ENCODE assay signal across 18 cellular contexts in genomic region chr11:18056561-18057181, GRCh38. TPM values are rescaled to one million over a fixed set of nuclear protein-coding genes. Genes with fewer than 3 reads are reported as not detected.
DNase-seq lines count a peak whose midpoint lies in the region; ATAC-seq, FAIRE-seq and TF ChIP-seq lines count a peak whose summit lies in the region.
"Had no signal": no experiment of that assay in that cellular context is flagged by ENCODE, and none has a peak within 500 bp of the region (broad histone marks: within the 10 kb centered on the region; RNA-seq: fewer than 3 reads in every experiment).

No MANE protein-coding gene starts in this region.

- TF ChIP-seq CTCF in GM12865 (IDR thresholded peaks at IDR 0.05; ENCODE audit: insufficient read depth, low read depth, low read length, missing control alignments) (no peak), GM12878 (IDR thresholded peaks at IDR 0.05 in 2 of 3, conservative IDR thresholded peaks at IDR 0.05 in 1 of 3; ENCODE audit: control insufficient read depth in 2 of 3, extremely low read depth in 1 of 3, insufficient read depth in 1 of 3, low read depth in 3 of 3, low read length in 3 of 3) (no peak)

- H3K9ac ChIP-seq in GM12878 (ENCODE audit: control insufficient read depth, insufficient read depth, low read length), result no peak overlapping the region
- H3K9ac ChIP-seq: BLaER1 had no signal

- no peaks in the 10 kb centered on the region for H3K9me3 ChIP-seq in GM12878 (replicated peaks; ENCODE audit: control insufficient read depth, insufficient read depth, low read length)
- H3K9me3 ChIP-seq: BLaER1 had no signal

- H3K27ac ChIP-seq in GM12878 (ENCODE audit: control insufficient read depth, insufficient read depth), result no peak overlapping the region
- H3K27ac ChIP-seq: BLaER1 had no signal

- WGBS in GM12878 (ENCODE audit: insufficient coverage, insufficient replicate concordance, low lambda C conversion rate, missing lambda C conversion rate), result 8% methylated on average over 1 of the region's 1 CpG

- SMC1A ChIA-PET in GM12878 (lab: Charles Lee; ENCODE audit: uncharacterized antibody, unreplicated experiment), result interaction anchor here (0.6 to 1.4 kb wide), 5 partner anchors 16 to 212 kb away, joined by 3 to 4 read pairs (median 3); no protein-coding TSS in a partner anchor

- peak; percentile 98 for ATAC-seq in GM12878
- ATAC-seq: CD8-positive, alpha-beta T cell; Panc1 had no signal

- H3K4me3 ChIP-seq in GM12865 (ENCODE audit: low read depth, low read length), result no peak overlapping the region
- no peak overlapping the region for H3K4me3 ChIP-seq in GM12878
- H3K4me3 ChIP-seq: BLaER1 had no signal

- in situ Hi-C loops in GM12878 (cut with MboI), result no loop called here

- no peak for TF ChIP-seq POLR2A in GM12878 (IDR thresholded peaks at IDR 0.05; ENCODE audit: low read depth, low read length)

- DNase-seq in NCI-H510A treated with DMSO at 0.1 percent for 48 hours (lab: John Stamatoyannopoulos, UW) (peak; percentile 10), NCI-H510A (lab: John Stamatoyannopoulos, UW) (no peak), GM12865 (ENCODE audit: low read depth) (peak; percentile 7), NCI-H146 treated with DMSO at 0.1 percent for 48 hours (lab: John Stamatoyannopoulos, UW; ENCODE audit: unreplicated experiment) (peak; percentile 28), GM12878 (ENCODE audit: low read depth, low spot score) (peak; percentile 9), posterior vena cava (ENCODE audit: low spot score) (no peak), cerebellar cortex (ENCODE audit: low spot score) (no peak)
- DNase-seq in effector CD4-positive, alpha-beta T cell, result no peak
- DNase-seq: CD8-positive, alpha-beta T cell; GF-D8; H9; NCI-H2081 treated with DMSO at 0.1 percent for 48 hours; NCI-H524 treated with DMSO at 0.1 percent for 48 hours had no signal

- H3K79me2 ChIP-seq in GM12878 (ENCODE audit: control insufficient read depth, insufficient read depth, low read length), result no peaks in the 10 kb centered on the region

- BruUV-seq in GM12878 (replicated peaks; lab: Mats Ljungman, UMichigan), result no TSS peak

- intact Hi-C loops in GM12878 (cut with micrococcal nuclease; ENCODE audit: unreplicated experiment), result no loop called here
- intact Hi-C loops in posterior vena cava (cut with DNase I), result no loop called here

- CTCF ChIA-PET in GM12878 (lab: Yijun Ruan, JAX), result interaction anchor here (1.0 to 1.9 kb wide), 5 partner anchors 11 to 49 kb away, joined by 3 to 5 read pairs (median 3); partner anchors contain the start of gene SAAL1

- H3K4me1 ChIP-seq in GM12878 (ENCODE audit: control insufficient read depth, insufficient read depth, low read length), result no peaks in the 10 kb centered on the region
- H3K4me1 ChIP-seq: BLaER1 had no signal

- no peaks in the 10 kb centered on the region for H3K27me3 ChIP-seq in GM12878 (replicated peaks in 1 of 2; ENCODE audit: control insufficient read depth in 2 of 2, insufficient read depth in 2 of 2, low read length in 1 of 2)
- H3K27me3 ChIP-seq: BLaER1 had no signal

- no peak for TF ChIP-seq RAD21 in GM12878 (IDR thresholded peaks at IDR 0.05; ENCODE audit: insufficient read depth, low read depth, low read length)

- no peak overlapping the region for H3K4me2 ChIP-seq in GM12878 (ENCODE audit: control insufficient read depth, insufficient read depth)
- H3K4me2 ChIP-seq: BLaER1 had no signal

- H4K20me1 ChIP-seq in GM12878 (ENCODE audit: control insufficient read depth, insufficient read depth), result no peaks in the 10 kb centered on the region
- H4K20me1 ChIP-seq: BLaER1 had no signal

- TF ChIP-seq EP300 in GM12878 (IDR thresholded peaks at IDR 0.05; ENCODE audit: borderline replicate concordance in 1 of 2, control insufficient read depth in 1 of 2, low read depth in 2 of 2, low read length in 2 of 2), result no peak

- no peak for FAIRE-seq in GM12878 (lab: Jason Lieb, UNC)
- FAIRE-seq: GM19239 had no signal

- H2AFZ ChIP-seq in GM12878 (ENCODE audit: control insufficient read depth, low read depth, low read length), result peak overlapping the region; percentile 21

- H3K36me3 ChIP-seq in GM12878 (ENCODE audit: control insufficient read depth in 2 of 2, insufficient read depth in 2 of 2, low read length in 1 of 2), result no peaks in the 10 kb centered on the region
- H3K36me3 ChIP-seq: BLaER1 had no signal

- RAD21 ChIA-PET in GM12878 (lab: Charles Lee; ENCODE audit: unreplicated experiment), result interaction anchor here (0.8 to 1.2 kb wide), 2 partner anchors 48 to 49 kb away, joined by 3 to 4 read pairs; partner anchors contain the start of gene SAAL1

- POLR2A ChIA-PET in GM12878 (lab: Charles Lee), result interaction anchor here (1.1 kb wide), 1 partner anchor 48 kb away, joined by 3 read pairs; no protein-coding TSS in a partner anchor

TF ChIP-seq in GM12878, 131 proteins besides CTCF, POLR2A, EP300 and RAD21 (continues in another document):
- TF ChIP-seq IKZF1 (conservative IDR thresholded peaks at IDR 0.05), result 0 out of 2 replicates have a peak, but pooled peaks have one; percentile 27
- TF ChIP-seq, protein P1, sequence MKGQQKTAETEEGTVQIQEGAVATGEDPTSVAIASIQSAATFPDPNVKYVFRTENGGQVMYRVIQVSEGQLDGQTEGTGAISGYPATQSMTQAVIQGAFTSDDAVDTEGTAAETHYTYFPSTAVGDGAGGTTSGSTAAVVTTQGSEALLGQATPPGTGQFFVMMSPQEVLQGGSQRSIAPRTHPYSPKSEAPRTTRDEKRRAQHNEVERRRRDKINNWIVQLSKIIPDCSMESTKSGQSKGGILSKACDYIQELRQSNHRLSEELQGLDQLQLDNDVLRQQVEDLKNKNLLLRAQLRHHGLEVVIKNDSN (IDR thresholded peaks at IDR 0.05; ENCODE audit: borderline replicate concordance, extremely low read length, insufficient read depth, low read depth, low read length), result no peak
- TF ChIP-seq IKZF2 (IDR thresholded peaks at IDR 0.05), result peak in 1 of 2 experiments; percentile 36; a peak in 1 of 4 replicates
- peak; percentile 52; the same call in 1 of the 2 replicates for TF ChIP-seq YY1 (IDR thresholded peaks at IDR 0.05; ENCODE audit: low read depth, low read length)
- TF ChIP-seq RUNX3 (IDR thresholded peaks at IDR 0.05; ENCODE audit: low read length), result peak; percentile 57; the same call in 1 of the 2 replicates

RNA-seq across cellular contexts. Expression of gene TPH1, which starts 10.6 kb away (rescaled TPM):
- total RNA-seq in GM12878 (2013; cell fraction: nucleolus; rRNA removed), result 1.4 and 2.4 TPM in 2 replicates
- total RNA-seq in GM12878 (2014; rRNA removed), result 0.27 and 0.34 TPM in 2 replicates
- 0.32 and 0.36 TPM in 2 replicates for total RNA-seq in GM12878 (2014; rRNA removed; fragmentation: Illumina TruSeq; extraction: Trizol)
- 0.23 and 0.27 TPM in 2 replicates for total RNA-seq in GM12878 (2021)
- 0.13 TPM for polyA plus RNA-seq in GM12878 (2011; ENCODE audit: low read depth)
- polyA plus RNA-seq in GM12878 (2011; rRNA removed), result 0.72 and 1.2 TPM in 2 replicates
- polyA plus RNA-seq in GM12878 (2011; cell fraction: cytosol; rRNA removed), result 0.13 and 0.22 TPM in 2 replicates
- 2.1 and 2.9 TPM in 2 replicates for polyA plus RNA-seq in GM12878 (2011; cell fraction: nucleus; rRNA removed)
- 0.18 and 0.25 TPM in 2 replicates for polyA plus RNA-seq in GM12878 (2012)
- polyA plus RNA-seq in GM12878 (2014; fragmentation: Illumina TruSeq; extraction: Trizol), result 0.76 and 0.82 TPM in 2 replicates
- polyA plus RNA-seq in GM12878 (2014; fragmentation: Nextera tagmentation; extraction: Ambion mirVana), result under 1 TPM; 0.05 to 0.26 TPM
- 0.24 and 0.69 TPM in 2 replicates for polyA plus RNA-seq in GM12878 (2014; rRNA removed)
- polyA plus RNA-seq in GM12878 (2016; fragmentation: Nextera tagmentation; extraction: Ambion mirVana), result under 1 TPM; 0.23 to 0.32 TPM
- polyA minus RNA-seq in GM12878 (2011; rRNA and poly(A)+ RNA removed), result 0.22 and 0.41 TPM in 2 replicates
- polyA minus RNA-seq in GM12878 (2011; cell fraction: cytosol; rRNA and poly(A)+ RNA removed), result not detected in 2 replicates
- polyA minus RNA-seq in GM12878 (2011; cell fraction: nucleus; rRNA and poly(A)+ RNA removed), result 0.48 and 0.86 TPM in 2 replicates
- total RNA-seq in posterior vena cava, result under 1 TPM; 0.33 to 0.65 TPM
- total RNA-seq: A172, LHCN-M2 had no signal

RNA-seq across cellular contexts. Expression of gene SERGEF, which starts 43.8 kb away (rescaled TPM):
- 40.1 and 47.6 TPM in 2 replicates for total RNA-seq in GM12878 (2013; cell fraction: nucleolus; rRNA removed)
- total RNA-seq in GM12878 (2014; rRNA removed) (25.5 and 29.9 TPM in 2 replicates), GM12878 (2014; rRNA removed; fragmentation: Illumina TruSeq; extraction: Trizol) (26.1 and 29.0 TPM in 2 replicates), GM12878 (2021) (27.8 and 28.8 TPM in 2 replicates), posterior vena cava (10 to 100 TPM; 32.6 to 37.9 TPM)
- 26.0 TPM for polyA plus RNA-seq in GM12878 (2011; ENCODE audit: low read depth)
- polyA plus RNA-seq in GM12878 (2011; rRNA removed) (21.1 and 22.8 TPM in 2 replicates), GM12878 (2014; fragmentation: Illumina TruSeq; extraction: Trizol) (17.6 and 21.3 TPM in 2 replicates), GM12878 (2014; fragmentation: Nextera tagmentation; extraction: Ambion mirVana) (10 to 100 TPM; 14.6 to 25.6 TPM), GM12878 (2014; rRNA removed) (17.7 and 18.7 TPM in 2 replicates), GM12878 (2016; fragmentation: Nextera tagmentation; extraction: Ambion mirVana) (10 to 100 TPM; 21.6 to 22.0 TPM)
- 21.6 and 24.8 TPM in 2 replicates for polyA plus RNA-seq in GM12878 (2011; cell fraction: cytosol; rRNA removed)
- polyA plus RNA-seq in GM12878 (2011; cell fraction: nucleus; rRNA removed), result 23.4 and 27.7 TPM in 2 replicates
- 29.0 and 39.8 TPM in 2 replicates for polyA plus RNA-seq in GM12878 (2012)
- 46.3 and 47.5 TPM in 2 replicates for polyA minus RNA-seq in GM12878 (2011; rRNA and poly(A)+ RNA removed)
- 10.4 and 12.2 TPM in 2 replicates for polyA minus RNA-seq in GM12878 (2011; cell fraction: cytosol; rRNA and poly(A)+ RNA removed)
- 25.8 and 34.2 TPM in 2 replicates for polyA minus RNA-seq in GM12878 (2011; cell fraction: nucleus; rRNA and poly(A)+ RNA removed)

RNA-seq across cellular contexts. Expression of gene SAAL1, which starts 49.2 kb away (rescaled TPM):
- 29.9 and 36.8 TPM in 2 replicates for total RNA-seq in GM12878 (2013; cell fraction: nucleolus; rRNA removed)
- total RNA-seq in GM12878 (2014; rRNA removed) (30.1 and 33.8 TPM in 2 replicates), GM12878 (2014; rRNA removed; fragmentation: Illumina TruSeq; extraction: Trizol) (45.7 and 49.6 TPM in 2 replicates), GM12878 (2021) (26.3 and 27.0 TPM in 2 replicates), posterior vena cava (10 to 100 TPM in 1 of 2 donors, 1 to 10 TPM in 1; 9.9 to 10.2 TPM)
- polyA plus RNA-seq in GM12878 (2011; ENCODE audit: low read depth), result 13.0 TPM
- polyA plus RNA-seq in GM12878 (2011; rRNA removed) (38.1 and 51.0 TPM in 2 replicates), GM12878 (2014; fragmentation: Illumina TruSeq; extraction: Trizol) (51.6 and 54.9 TPM in 2 replicates), GM12878 (2014; fragmentation: Nextera tagmentation; extraction: Ambion mirVana) (10 to 100 TPM; 35.1 to 49.5 TPM), GM12878 (2014; rRNA removed) (28.7 and 36.6 TPM in 2 replicates), GM12878 (2016; fragmentation: Nextera tagmentation; extraction: Ambion mirVana) (10 to 100 TPM; 57.5 to 59.4 TPM)
- polyA plus RNA-seq in GM12878 (2011; cell fraction: cytosol; rRNA removed), result 21.7 and 22.7 TPM in 2 replicates
- 21.1 and 27.1 TPM in 2 replicates for polyA plus RNA-seq in GM12878 (2011; cell fraction: nucleus; rRNA removed)
- polyA plus RNA-seq in GM12878 (2012), result 16.1 and 17.5 TPM in 2 replicates
- polyA minus RNA-seq in GM12878 (2011; rRNA and poly(A)+ RNA removed), result 21.2 and 24.3 TPM in 2 replicates
- polyA minus RNA-seq in GM12878 (2011; cell fraction: cytosol; rRNA and poly(A)+ RNA removed), result 10.6 and 10.8 TPM in 2 replicates
- 15.1 and 22.1 TPM in 2 replicates for polyA minus RNA-seq in GM12878 (2011; cell fraction: nucleus; rRNA and poly(A)+ RNA removed)

Comparison
In these comparisons a context has a peak if more than half of its experiments do, and no peak if none do; other contexts are left out.
1. DNase-seq: peak in NCI-H510A treated with DMSO at 0.1 percent for 48 hours (single experiment), GM12865 (single experiment), NCI-H146 treated with DMSO at 0.1 percent for 48 hours (single experiment) and GM12878 (single experiment); none in NCI-H510A (single experiment), posterior vena cava (single experiment), effector CD4-positive, alpha-beta T cell (single experiment) and cerebellar cortex (single experiment).